ENCODE assay signal across 10 cellular contexts in genomic region chr4:24856586-24856985, GRCh38. TPM values are rescaled to one million over a fixed set of nuclear protein-coding genes. Genes with fewer than 3 reads are reported as not detected.
DNase-seq lines count a peak whose midpoint lies in the region; ATAC-seq and TF ChIP-seq lines count a peak whose summit lies in the region.
"Had no signal": no experiment of that assay in that cellular context is flagged by ENCODE, and none has a peak within 500 bp of the region (broad histone marks: within the 10 kb centered on the region; RNA-seq: fewer than 3 reads in every experiment).

No MANE protein-coding gene starts in this region.

- H3K4me3 Mint-ChIP-seq in Calu3 (ENCODE audit: low read depth, unreplicated experiment) = no peak overlapping the region
- H3K4me3 Mint-ChIP-seq: CD8-positive, alpha-beta memory T cell; central memory CD8-positive, alpha-beta T cell had no signal

- no TSS peak for BruUV-seq in Calu3 (replicated peaks; lab: Mats Ljungman, UMichigan)

- no peaks in the 10 kb centered on the region for H3K27me3 Mint-ChIP-seq in Calu3 (ENCODE audit: unreplicated experiment)

- no peak for TF ChIP-seq CTCF in Calu3 (IDR thresholded peaks at IDR 0.05; ENCODE audit: unreplicated experiment)
- TF ChIP-seq CTCF in choroid plexus epithelial cell (conservative IDR thresholded peaks at IDR 0.05; ENCODE audit: low read depth, low read length) = no peak

- H3K36me3 Mint-ChIP-seq in Calu3 (ENCODE audit: insufficient read depth, unreplicated experiment) = peaks cover 5% of the 10 kb centered on the region
- H3K36me3 Mint-ChIP-seq: CD8-positive, alpha-beta memory T cell had no signal

- DNase-seq in Calu3 = peak; percentile 25
- peak; percentile 56 for DNase-seq in choroid plexus epithelial cell (ENCODE audit: low read depth)
- no peak for DNase-seq in NCI-H2029 treated with DMSO at 0.1 percent for 48 hours (lab: John Stamatoyannopoulos, UW)
- no peak for DNase-seq in activated CD8-positive, alpha-beta memory T cell treated with anti-CD3 and anti-CD28 coated beads, Interleukin-2, amount 50 U/mL, for 4 hours
- no peak for DNase-seq in effector CD4-positive, alpha-beta T cell
- no peak for DNase-seq in SKM-1 (lab: John Stamatoyannopoulos, UW; ENCODE audit: unreplicated experiment)
- DNase-seq: CD8-positive, alpha-beta memory T cell had no signal

- peaks cover 58% of the 10 kb centered on the region for H3K4me1 Mint-ChIP-seq in Calu3 (ENCODE audit: low read depth, unreplicated experiment)
- H3K4me1 Mint-ChIP-seq: CD8-positive, alpha-beta memory T cell; central memory CD8-positive, alpha-beta T cell had no signal

- peak; percentile 87 for ATAC-seq in GM21381 (IDR thresholded peaks at IDR 0.05; ENCODE audit: unreplicated experiment)
- ATAC-seq in HG03432 (IDR thresholded peaks at IDR 0.05; ENCODE audit: unreplicated experiment) = peak; percentile 97

- H3K9me3 Mint-ChIP-seq in Calu3 (ENCODE audit: low read depth, unreplicated experiment) = peaks cover 2% of the 10 kb centered on the region

- intact Hi-C loops in Calu3 (cut with micrococcal nuclease; ENCODE audit: unreplicated experiment) = loop anchor here (10.0 kb wide), 1 partner anchor 58 kb away; the partner anchor contains the start of gene CCDC149

- CTCF ChIA-PET in Calu3 (lab: Charles Lee) = interaction anchor here (0.5 to 0.6 kb wide), 2 partner anchors 473 to 783 kb away, joined by 4 read pairs; no protein-coding TSS in a partner anchor

- peak overlapping the region; percentile 56 for H3K27ac Mint-ChIP-seq in Calu3 (ENCODE audit: unreplicated experiment)
- H3K27ac Mint-ChIP-seq: CD8-positive, alpha-beta memory T cell had no signal

- no peak overlapping the region for H3K4me3 ChIP-seq in choroid plexus epithelial cell (ENCODE audit: low read depth, low read length)

RNA-seq across cellular contexts. Expression of gene CCDC149, which starts 56.3 kb away (rescaled TPM):
- 8.9 and 9.5 TPM in 2 replicates for total RNA-seq in Calu3 (2022)

Comparison
In these comparisons a context has a peak if more than half of its experiments do, and no peak if none do; other contexts are left out.
1. DNase-seq: peak in Calu3 (single experiment) and choroid plexus epithelial cell (single experiment); none in NCI-H2029 treated with DMSO at 0.1 percent for 48 hours (single experiment), activated CD8-positive, alpha-beta memory T cell treated with anti-CD3 and anti-CD28 coated beads, Interleukin-2, amount 50 U/mL, for 4 hours (single experiment), effector CD4-positive, alpha-beta T cell (single experiment) and SKM-1 (single experiment).